In the genomic region with DNA sequence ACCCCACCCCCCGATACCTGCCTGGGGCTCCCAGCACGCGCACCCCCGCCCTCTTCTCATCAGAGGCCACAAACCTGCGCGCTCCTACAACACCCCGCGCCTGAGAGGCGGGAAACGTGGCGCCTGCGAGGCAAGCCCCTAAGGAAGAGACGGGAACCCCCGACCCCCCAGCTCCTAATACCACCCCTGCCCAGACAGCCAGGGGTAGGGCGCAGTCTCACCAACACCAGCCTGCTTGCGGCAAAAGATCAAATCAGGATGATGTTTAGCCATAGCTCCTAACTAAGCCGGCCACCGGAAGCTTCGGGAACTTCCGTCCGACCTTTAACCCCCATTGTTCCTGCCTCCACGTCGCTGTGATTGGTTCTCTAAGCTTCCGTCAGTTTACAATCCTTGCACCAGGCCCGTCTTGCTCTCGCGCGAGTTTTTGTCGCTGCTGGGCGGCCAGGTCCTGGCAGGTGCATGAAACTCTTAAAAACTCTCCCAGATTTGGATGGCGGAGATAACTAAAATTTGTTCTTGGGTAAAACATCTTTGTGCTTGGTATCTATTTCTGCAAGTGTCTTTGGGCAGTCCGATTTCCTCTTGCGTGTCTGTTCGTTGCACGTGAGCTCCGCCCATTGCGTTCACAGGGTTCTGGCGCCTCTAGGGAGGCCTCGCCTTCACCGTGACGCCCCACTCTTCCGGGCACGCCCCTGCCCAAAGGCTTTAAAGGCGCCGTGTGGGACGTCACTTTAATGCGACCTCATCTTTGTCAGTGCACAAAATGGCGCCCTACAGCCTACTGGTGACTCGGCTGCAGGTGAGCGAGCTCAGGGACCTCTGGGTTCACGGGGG, we compare ENCODE assay signal across 1 cellular context.
A peak's percentile ranks its signal among the peaks of the same experiment; 100 is the strongest.
TF ChIP-seq lines count a peak whose summit lies in the region.

Gene ACO2, plus strand, starts transcription at position 737 of the 837 bp plus-strand sequence. Its CDS starts 30 bp downstream, at position 767.
A gene with protein sequence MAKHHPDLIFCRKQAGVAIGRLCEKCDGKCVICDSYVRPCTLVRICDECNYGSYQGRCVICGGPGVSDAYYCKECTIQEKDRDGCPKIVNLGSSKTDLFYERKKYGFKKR (minus strand): TSS at position 312 of the 837 bp plus-strand sequence. CDS start 39 bp downstream, at position 273.

TF ChIP-seq in K562, 482 proteins besides CTCF, POLR2A, EP300 and RAD21 (continued from another document and continues in another):
- TF ChIP-seq ZNF639 (CRISPR knock-in tag; conservative IDR thresholded peaks at IDR 0.05 in 1 of 2, IDR thresholded peaks at IDR 0.05 in 1 of 2) (peak in 1 of 2 experiments; percentile 60; a peak in 2 of 4 replicates), PHF21A (IDR thresholded peaks at IDR 0.05; ENCODE audit: borderline replicate concordance, low read depth) (peak; percentile 98), NRF1 (conservative IDR thresholded peaks at IDR 0.05 in 1 of 2, IDR thresholded peaks at IDR 0.05 in 1 of 2) (peak; percentile 47 to 63), TGIF2 (CRISPR knock-in tag; IDR thresholded peaks at IDR 0.05) (peak; percentile 80; the same call in 1 of the 2 replicates), KDM5B (IDR thresholded peaks at IDR 0.05; ENCODE audit: insufficient replicate concordance, low read depth, low read length) (peak; percentile 39), CBX3 (IDR thresholded peaks at IDR 0.05; ENCODE audit: borderline replicate concordance in 1 of 2, low read length in 2 of 2) (peak in 1 of 2 experiments; percentile 11; a peak in 1 of 3 replicates), ESRRB (CRISPR knock-in tag; IDR thresholded peaks at IDR 0.05; ENCODE audit: borderline replicate concordance) (no peak), TAF9B (IDR thresholded peaks at IDR 0.05; ENCODE audit: partially characterized antibody) (peak; percentile 91), ZC3H8 (IDR thresholded peaks at IDR 0.05) (no peak), ELF1 (tag; IDR thresholded peaks at IDR 0.05) (peak; percentile 95), ZNF318 (IDR thresholded peaks at IDR 0.05; ENCODE audit: borderline replicate concordance in 1 of 2, low read depth in 1 of 2) (peak in 1 of 2 experiments; percentile 56; a peak in 1 of 4 replicates), NFYB (IDR thresholded peaks at IDR 0.05; ENCODE audit: extremely low read depth, insufficient read length) (peak; percentile 97), ATF7 (IDR thresholded peaks at IDR 0.05) (peak; percentile 89), SPI1 (IDR thresholded peaks at IDR 0.05; ENCODE audit: borderline replicate concordance, low read depth, low read length) (peak; percentile 24; the same call in 1 of the 2 replicates), SP2 (IDR thresholded peaks at IDR 0.05; ENCODE audit: extremely low read depth, low read depth, low read length, poor library complexity, severe bottlenecking) (peak; percentile 46), MCM3 (IDR thresholded peaks at IDR 0.05) (no peak), POLR2H (tag; IDR thresholded peaks at IDR 0.05; ENCODE audit: low read depth) (peak; percentile 56; the same call in 1 of the 2 replicates), KHSRP (IDR thresholded peaks at IDR 0.05) (peak; percentile 65; the same call in 1 of the 2 replicates), ARNT (IDR thresholded peaks at IDR 0.05) (peak in 1 of 2 experiments; percentile 97; a peak in 2 of 4 replicates), SOX6 (IDR thresholded peaks at IDR 0.05) (0 out of 2 replicates have a peak, but pooled peaks have one; percentile 33), FOXJ2 (tag; IDR thresholded peaks at IDR 0.05) (peak; percentile 78), HNRNPH1 (optimal IDR thresholded peaks at IDR 0.05; ENCODE audit: low read depth, low read length) (no peak), LEF1 (IDR thresholded peaks at IDR 0.05) (peak; percentile 71), CSDE1 (IDR thresholded peaks at IDR 0.05) (peak in 1 of 2 experiments; percentile 44; a peak in 1 of 4 replicates), ZNF668 (CRISPR knock-in tag; IDR thresholded peaks at IDR 0.05) (no peak), ZNF764 (CRISPR knock-in tag; IDR thresholded peaks at IDR 0.05; ENCODE audit: low read depth) (no peak), PHTF2 (CRISPR knock-in tag; IDR thresholded peaks at IDR 0.05) (no peak), COPS2 (conservative IDR thresholded peaks at IDR 0.05) (no peak), NR2C1 (IDR thresholded peaks at IDR 0.05) (peak; percentile 98), NR2C1 (tag; IDR thresholded peaks at IDR 0.05) (peak; percentile 98), KLF1 (tag; IDR thresholded peaks at IDR 0.05) (peak; percentile 98), LCOR (CRISPR knock-in tag; IDR thresholded peaks at IDR 0.05) (peak; percentile 69; the same call in 1 of the 2 replicates), TAF1 (IDR thresholded peaks at IDR 0.05; ENCODE audit: control insufficient read depth, extremely low read depth, insufficient read depth, low read length, severe bottlenecking) (peak; percentile 95), CBFA2T3 (IDR thresholded peaks at IDR 0.05) (no peak), CEBPG (CRISPR knock-in tag; IDR thresholded peaks at IDR 0.05) (0 out of 2 replicates have a peak, but pooled peaks have one; percentile 41), CEBPG (tag; conservative IDR thresholded peaks at IDR 0.05 in 1 of 2, IDR thresholded peaks at IDR 0.05 in 1 of 2) (no peak), RBFOX2 (IDR thresholded peaks at IDR 0.05; ENCODE audit: low read depth, low read length) (peak; percentile 92), C11orf30 (IDR thresholded peaks at IDR 0.05; ENCODE audit: low read depth) (peak; percentile 98), SIX5 (IDR thresholded peaks at IDR 0.05; ENCODE audit: borderline replicate concordance in 1 of 2, insufficient read depth in 1 of 2, low read depth in 1 of 2, low read length in 2 of 2) (0 out of 4 replicates have a peak, but pooled peaks of 1 of the 2 experiments have one; percentile 32), FOXM1 (IDR thresholded peaks at IDR 0.05; ENCODE audit: low read depth) (peak; percentile 75), FOXM1 (CRISPR knock-in tag; IDR thresholded peaks at IDR 0.05; ENCODE audit: low read depth) (no peak), HDAC2 (IDR thresholded peaks at IDR 0.05) (peak; percentile 54; the same call in 1 of the 2 replicates), ETS1 (conservative IDR thresholded peaks at IDR 0.05; ENCODE audit: control insufficient read depth, low read depth, low read length) (peak; percentile 64), YY1 (IDR thresholded peaks at IDR 0.05; ENCODE audit: borderline replicate concordance in 1 of 3, control insufficient read depth in 1 of 3, extremely low read depth in 1 of 3, insufficient read depth in 3 of 3, insufficient read length in 1 of 3, insufficient replicate concordance in 2 of 3, low read depth in 1 of 3, low read length in 2 of 3) (peak; percentile 90 to 98 (median 94)), ZNF24 (IDR thresholded peaks at IDR 0.05) (no peak)
- TF ChIP-seq, protein P1, sequence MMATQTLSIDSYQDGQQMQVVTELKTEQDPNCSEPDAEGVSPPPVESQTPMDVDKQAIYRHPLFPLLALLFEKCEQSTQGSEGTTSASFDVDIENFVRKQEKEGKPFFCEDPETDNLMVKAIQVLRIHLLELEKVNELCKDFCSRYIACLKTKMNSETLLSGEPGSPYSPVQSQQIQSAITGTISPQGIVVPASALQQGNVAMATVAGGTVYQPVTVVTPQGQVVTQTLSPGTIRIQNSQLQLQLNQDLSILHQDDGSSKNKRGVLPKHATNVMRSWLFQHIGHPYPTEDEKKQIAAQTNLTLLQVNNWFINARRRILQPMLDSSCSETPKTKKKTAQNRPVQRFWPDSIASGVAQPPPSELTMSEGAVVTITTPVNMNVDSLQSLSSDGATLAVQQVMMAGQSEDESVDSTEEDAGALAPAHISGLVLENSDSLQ (IDR thresholded peaks at IDR 0.05) = peak; percentile 95
- TF ChIP-seq, protein P2, sequence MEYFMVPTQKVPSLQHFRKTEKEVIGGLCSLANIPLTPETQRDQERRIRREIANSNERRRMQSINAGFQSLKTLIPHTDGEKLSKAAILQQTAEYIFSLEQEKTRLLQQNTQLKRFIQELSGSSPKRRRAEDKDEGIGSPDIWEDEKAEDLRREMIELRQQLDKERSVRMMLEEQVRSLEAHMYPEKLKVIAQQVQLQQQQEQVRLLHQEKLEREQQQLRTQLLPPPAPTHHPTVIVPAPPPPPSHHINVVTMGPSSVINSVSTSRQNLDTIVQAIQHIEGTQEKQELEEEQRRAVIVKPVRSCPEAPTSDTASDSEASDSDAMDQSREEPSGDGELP (CRISPR knock-in tag; IDR thresholded peaks at IDR 0.05; ENCODE audit: borderline replicate concordance) = peak; percentile 66
- TF ChIP-seq, protein P3, sequence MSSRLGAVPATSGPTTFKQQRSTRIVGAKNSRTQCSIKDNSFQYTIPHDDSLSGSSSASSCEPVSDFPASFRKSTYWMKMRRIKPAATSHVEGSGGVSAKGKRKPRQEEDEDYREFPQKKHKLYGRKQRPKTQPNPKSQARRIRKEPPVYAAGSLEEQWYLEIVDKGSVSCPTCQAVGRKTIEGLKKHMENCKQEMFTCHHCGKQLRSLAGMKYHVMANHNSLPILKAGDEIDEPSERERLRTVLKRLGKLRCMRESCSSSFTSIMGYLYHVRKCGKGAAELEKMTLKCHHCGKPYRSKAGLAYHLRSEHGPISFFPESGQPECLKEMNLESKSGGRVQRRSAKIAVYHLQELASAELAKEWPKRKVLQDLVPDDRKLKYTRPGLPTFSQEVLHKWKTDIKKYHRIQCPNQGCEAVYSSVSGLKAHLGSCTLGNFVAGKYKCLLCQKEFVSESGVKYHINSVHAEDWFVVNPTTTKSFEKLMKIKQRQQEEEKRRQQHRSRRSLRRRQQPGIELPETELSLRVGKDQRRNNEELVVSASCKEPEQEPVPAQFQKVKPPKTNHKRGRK (tag; IDR thresholded peaks at IDR 0.05) = no peak
